In genomic region chr17:76251478-76252039, GRCh38 we compare ENCODE assay signal across 7 cellular contexts. TPM values are rescaled to one million over a fixed set of nuclear protein-coding genes. Genes with fewer than 3 reads are reported as not detected.
DNase-seq lines count a peak whose midpoint lies in the region; ATAC-seq and TF ChIP-seq lines count a peak whose summit lies in the region.

No MANE protein-coding gene starts in this region.

- H3K27me3 ChIP-seq in spleen (replicated peaks in 1 of 7), result no peaks in the 10 kb centered on the region

- H3K36me3 Mint-ChIP-seq in activated T-cell treated with anti-CD3 and anti-CD28 coated beads, Interleukin-2, amount 50 U/mL, for 4 hours (ENCODE audit: insufficient read depth), result no peaks in the 10 kb centered on the region
- no peaks in the 10 kb centered on the region for H3K36me3 Mint-ChIP-seq in immature natural killer cell

- H3K9me3 Mint-ChIP-seq in activated T-cell treated with anti-CD3 and anti-CD28 coated beads, Interleukin-2, amount 50 U/mL, for 4 hours, result no peaks in the 10 kb centered on the region
- no peaks in the 10 kb centered on the region for H3K9me3 Mint-ChIP-seq in immature natural killer cell

- CTCF ChIA-PET in HEK293 (lab: Yijun Ruan, JAX), result no interaction called here

- no peak for TF ChIP-seq POLR2A in spleen (IDR thresholded peaks at IDR 0.05)

- no peak for DNase-seq in activated T-cell treated with anti-CD3 and anti-CD28 coated beads, Interleukin-2, amount 50 U/mL, for 4 hours
- DNase-seq in immature natural killer cell, result no peak
- DNase-seq in spleen, result no peak
- no peak for DNase-seq in occipital lobe (lab: John Stamatoyannopoulos, UW)
- DNase-seq in COLO829 (ENCODE audit: low spot score), result no peak

- H3K27ac ChIP-seq in HEK293 (ENCODE audit: extremely low read depth, low read depth, low read length), result no peak overlapping the region
- H3K27ac ChIP-seq in spleen, result peak overlapping the region; percentile 51 to 94 (median 87)

- peaks cover 55% of the 10 kb centered on the region for H3K4me1 Mint-ChIP-seq in activated T-cell treated with anti-CD3 and anti-CD28 coated beads, Interleukin-2, amount 50 U/mL, for 4 hours (ENCODE audit: low read depth)
- peaks cover 36 to 37% of the 10 kb centered on the region in 2 donors for H3K4me1 Mint-ChIP-seq in immature natural killer cell

- H3K27me3 Mint-ChIP-seq in activated T-cell treated with anti-CD3 and anti-CD28 coated beads, Interleukin-2, amount 50 U/mL, for 4 hours (ENCODE audit: low read depth), result no peaks in the 10 kb centered on the region
- peaks cover 0 to 5% (median 3%) of the 10 kb centered on the region in 3 donors for H3K27me3 Mint-ChIP-seq in immature natural killer cell (ENCODE audit: low read depth in 3 of 3)

- no peaks in the 10 kb centered on the region for H3K9me3 ChIP-seq in HEK293 (ENCODE audit: control insufficient read depth, insufficient read depth, low read depth, low read length)
- H3K9me3 ChIP-seq in spleen, result no peaks in the 10 kb centered on the region

- H3K27ac Mint-ChIP-seq in immature natural killer cell, result peak overlapping the region; percentile 77 to 92 (median 88)

- H3K4me1 ChIP-seq in HEK293 (ENCODE audit: control insufficient read depth, insufficient read depth, low read length) (no peaks in the 10 kb centered on the region), spleen (peaks cover 15 to 59% (median 31%) of the 10 kb centered on the region in 6 donors)

- H3K4me3 Mint-ChIP-seq in activated T-cell treated with anti-CD3 and anti-CD28 coated beads, Interleukin-2, amount 50 U/mL, for 4 hours, result no peak overlapping the region
- H3K4me3 Mint-ChIP-seq in immature natural killer cell, result peak overlapping the region in 4 of 5 donors; percentile 71 to 85 (median 77)

- ATAC-seq in activated T-cell treated with anti-CD3 and anti-CD28 coated beads, Interleukin-2, amount 50 U/mL, for 4 hours, result peak; percentile 2 to 7
- ATAC-seq in GM18519 (IDR thresholded peaks at IDR 0.05; ENCODE audit: low FRiP score, unreplicated experiment), result no peak

- 75 to 86% (median 79%) methylated on average over 8 of the region's 8 CpGs for WGBS in spleen, 5 donors

- H3K4me3 ChIP-seq in HEK293 (ENCODE audit: low read depth, low read length) (no peak overlapping the region), spleen (peak overlapping the region in 2 of 8 donors; percentile 13 to 50)

- POLR2A ChIA-PET in HEK293 (lab: Yijun Ruan, JAX), result interaction anchor here (0.7 to 2.1 kb wide), 2 partner anchors 8 to 13 kb away, joined by 3 to 7 read pairs; partner anchors contain the start of gene UBALD2

- TF ChIP-seq CTCF in HEK293 (tag by site-specific recombination; IDR thresholded peaks at IDR 0.05), result no peak
- TF ChIP-seq CTCF in spleen (IDR thresholded peaks at IDR 0.05 in 8 of 11, conservative IDR thresholded peaks at IDR 0.05 in 3 of 11), result no peak

- intact Hi-C loops in spleen (cut with DNase I; ENCODE audit: low total_unique reads), result no loop called here

- H3K36me3 ChIP-seq in HEK293 (ENCODE audit: control insufficient read depth in 2 of 2, insufficient read depth in 1 of 2, low read length in 2 of 2) (no peaks in the 10 kb centered on the region), spleen (no peaks in the 10 kb centered on the region)

TF ChIP-seq in HEK293, 187 proteins besides CTCF, POLR2A, EP300 and RAD21:
- TF ChIP-seq ZNF18 (tag by site-specific recombination; IDR thresholded peaks at IDR 0.05) (0 out of 2 replicates have a peak, but pooled peaks have one; percentile 14), ZNF670 (tag by site-specific recombination; IDR thresholded peaks at IDR 0.05; ENCODE audit: low read depth) (no peak)

RNA-seq across cellular contexts. Expression of gene RNF157, which starts 11.3 kb away (rescaled TPM):
- 10 to 100 TPM; 13.3 to 16.7 (median 14.9) TPM for total RNA-seq in activated T-cell treated with anti-CD3 and anti-CD28 coated beads, Interleukin-2, amount 50 U/mL, for 4 hours
- polyA plus RNA-seq in immature natural killer cell, result 1 to 10 TPM in 2 of 3 donors, under 1 TPM in 1; 0.69 to 3.0 (median 1.2) TPM
- 10 to 100 TPM in 3 of 7 donors, 1 to 10 TPM in 4; 6.8 to 13.0 (median 8.6) TPM for total RNA-seq in spleen
- 1 to 10 TPM in 2 of 3 donors, under 1 TPM in 1; 0.89 to 2.0 (median 1.1) TPM for polyA plus RNA-seq in spleen
- total RNA-seq in occipital lobe, result 17.5 TPM

RNA-seq across cellular contexts. Expression of gene UBALD2, which starts 13.6 kb away (rescaled TPM):
- 100 to 1,000 TPM; 162 to 196 (median 186) TPM for total RNA-seq in activated T-cell treated with anti-CD3 and anti-CD28 coated beads, Interleukin-2, amount 50 U/mL, for 4 hours
- polyA plus RNA-seq in immature natural killer cell (1 to 10 TPM; 1.5 to 4.5 (median 3.9) TPM), spleen (10 to 100 TPM; 42.5 to 54.7 (median 43.8) TPM)
- total RNA-seq in spleen (10 to 100 TPM; 28.9 to 91.3 (median 63.8) TPM), occipital lobe (2.8 TPM)

RNA-seq across cellular contexts. Expression of gene QRICH2, which starts 56.5 kb away (rescaled TPM):
- total RNA-seq in activated T-cell treated with anti-CD3 and anti-CD28 coated beads, Interleukin-2, amount 50 U/mL, for 4 hours, result 1 to 10 TPM; 1.1 to 2.1 (median 1.2) TPM
- under 1 TPM in 1 of 3 donors, not detected in 2; 0.28 TPM for polyA plus RNA-seq in immature natural killer cell
- total RNA-seq in spleen, result 1 to 10 TPM; 1.3 to 3.1 (median 2.7) TPM
- polyA plus RNA-seq in spleen, result 1 to 10 TPM; 2.4 to 2.7 (median 2.5) TPM
- total RNA-seq in occipital lobe, result 6.1 TPM
